Comparison of ENCODE assay signal across 1 cellular context in the genomic region with DNA sequence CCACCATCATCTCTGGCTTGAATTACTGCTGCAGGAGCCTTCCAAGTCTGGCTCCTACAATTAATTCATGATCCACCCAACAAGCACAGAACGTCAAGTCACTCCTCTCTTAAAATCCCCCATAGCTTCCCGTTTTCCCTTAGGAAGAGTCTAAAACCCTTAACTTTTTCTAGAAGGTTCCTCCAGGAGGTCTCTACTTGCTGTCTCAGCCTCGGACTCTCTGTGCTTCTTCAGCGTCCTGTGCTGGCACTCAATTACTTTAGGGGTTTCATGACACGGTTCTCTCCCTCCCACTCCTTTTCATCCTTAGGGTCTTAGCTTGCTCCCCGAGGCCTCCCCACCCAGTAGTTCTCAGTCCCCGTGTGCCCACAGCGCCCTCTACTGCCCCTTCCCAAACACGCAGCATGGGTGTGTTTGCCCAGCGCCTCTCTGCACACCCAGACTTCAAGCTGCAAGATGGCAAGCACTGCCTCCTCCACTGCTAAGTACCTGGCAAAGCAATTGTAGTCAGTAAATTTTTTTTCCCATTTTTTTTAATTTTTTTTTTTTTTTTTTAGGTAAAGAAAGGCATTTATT.
A peak's percentile ranks its signal among the peaks of the same experiment; 100 is the strongest.
TF ChIP-seq lines count a peak whose summit lies in the region.

No MANE protein-coding gene starts in this region.

TF ChIP-seq in HEK293, 187 proteins besides CTCF, POLR2A, EP300 and RAD21 (continued from another document and continues in another):
- TF ChIP-seq ZFP3 (tag by site-specific recombination; IDR thresholded peaks at IDR 0.05; ENCODE audit: low read depth) (no peak), ZNF404 (tag by site-specific recombination; IDR thresholded peaks at IDR 0.05) (no peak), ZNF555 (tag by site-specific recombination; conservative IDR thresholded peaks at IDR 0.05) (no peak), ZFP69B (tag by site-specific recombination; IDR thresholded peaks at IDR 0.05) (no peak), ZNF521 (tag by site-specific recombination; IDR thresholded peaks at IDR 0.05) (no peak), ZNF768 (tag by site-specific recombination; IDR thresholded peaks at IDR 0.05) (no peak), GLIS1 (tag by site-specific recombination; IDR thresholded peaks at IDR 0.05) (peak; percentile 20; the same call in 1 of the 2 replicates), ZNF394 (tag by site-specific recombination; IDR thresholded peaks at IDR 0.05; ENCODE audit: borderline replicate concordance) (no peak), KLF9 (tag by site-specific recombination; IDR thresholded peaks at IDR 0.05; ENCODE audit: low read depth) (peak; percentile 45; the same call in 1 of the 2 replicates), ZNF48 (tag by site-specific recombination; IDR thresholded peaks at IDR 0.05) (no peak), ZNF16 (tag by site-specific recombination; IDR thresholded peaks at IDR 0.05; ENCODE audit: low read depth) (no peak), ZNF664 (tag by site-specific recombination; IDR thresholded peaks at IDR 0.05) (no peak), PRDM10 (tag by site-specific recombination; IDR thresholded peaks at IDR 0.05) (no peak), KLF7 (tag by site-specific recombination; IDR thresholded peaks at IDR 0.05; ENCODE audit: borderline replicate concordance) (no peak; the same call in 1 of the 2 replicates), ZNF600 (tag by site-specific recombination; IDR thresholded peaks at IDR 0.05) (no peak), ZNF138 (tag by site-specific recombination; IDR thresholded peaks at IDR 0.05; ENCODE audit: borderline replicate concordance) (no peak), ZSCAN4 (tag by site-specific recombination; IDR thresholded peaks at IDR 0.05) (no peak), SCRT2 (tag by site-specific recombination; IDR thresholded peaks at IDR 0.05) (no peak), PRDM4 (tag by site-specific recombination; IDR thresholded peaks at IDR 0.05) (no peak), PRDM6 (tag by site-specific recombination; IDR thresholded peaks at IDR 0.05) (no peak), ZNF580 (tag by site-specific recombination; IDR thresholded peaks at IDR 0.05) (peak; percentile 72; the same call in 1 of the 2 replicates), ZNF133 (tag by site-specific recombination; IDR thresholded peaks at IDR 0.05) (no peak), WT1 (tag by site-specific recombination; IDR thresholded peaks at IDR 0.05) (no peak), ZNF214 (tag by site-specific recombination; IDR thresholded peaks at IDR 0.05; ENCODE audit: borderline replicate concordance) (no peak), ZNF701 (tag by site-specific recombination; IDR thresholded peaks at IDR 0.05) (no peak), ZFHX2 (tag by site-specific recombination; conservative IDR thresholded peaks at IDR 0.05) (0 out of 2 replicates have a peak, but pooled peaks have one; percentile 38), ZNF747 (tag by site-specific recombination; IDR thresholded peaks at IDR 0.05) (no peak), RBAK (tag by site-specific recombination; IDR thresholded peaks at IDR 0.05) (no peak), ZBTB8A (tag by site-specific recombination; IDR thresholded peaks at IDR 0.05) (no peak), ZNF175 (tag by site-specific recombination; IDR thresholded peaks at IDR 0.05) (no peak), REPIN1 (tag by site-specific recombination; IDR thresholded peaks at IDR 0.05; ENCODE audit: low read depth) (no peak), ZNF658 (tag by site-specific recombination; IDR thresholded peaks at IDR 0.05) (no peak)
- TF ChIP-seq, protein P1, sequence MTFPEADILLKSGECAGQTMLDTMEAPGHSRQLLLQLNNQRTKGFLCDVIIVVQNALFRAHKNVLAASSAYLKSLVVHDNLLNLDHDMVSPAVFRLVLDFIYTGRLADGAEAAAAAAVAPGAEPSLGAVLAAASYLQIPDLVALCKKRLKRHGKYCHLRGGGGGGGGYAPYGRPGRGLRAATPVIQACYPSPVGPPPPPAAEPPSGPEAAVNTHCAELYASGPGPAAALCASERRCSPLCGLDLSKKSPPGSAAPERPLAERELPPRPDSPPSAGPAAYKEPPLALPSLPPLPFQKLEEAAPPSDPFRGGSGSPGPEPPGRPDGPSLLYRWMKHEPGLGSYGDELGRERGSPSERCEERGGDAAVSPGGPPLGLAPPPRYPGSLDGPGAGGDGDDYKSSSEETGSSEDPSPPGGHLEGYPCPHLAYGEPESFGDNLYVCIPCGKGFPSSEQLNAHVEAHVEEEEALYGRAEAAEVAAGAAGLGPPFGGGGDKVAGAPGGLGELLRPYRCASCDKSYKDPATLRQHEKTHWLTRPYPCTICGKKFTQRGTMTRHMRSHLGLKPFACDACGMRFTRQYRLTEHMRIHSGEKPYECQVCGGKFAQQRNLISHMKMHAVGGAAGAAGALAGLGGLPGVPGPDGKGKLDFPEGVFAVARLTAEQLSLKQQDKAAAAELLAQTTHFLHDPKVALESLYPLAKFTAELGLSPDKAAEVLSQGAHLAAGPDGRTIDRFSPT (tag by site-specific recombination; IDR thresholded peaks at IDR 0.05), result no peak
- TF ChIP-seq, protein P2, sequence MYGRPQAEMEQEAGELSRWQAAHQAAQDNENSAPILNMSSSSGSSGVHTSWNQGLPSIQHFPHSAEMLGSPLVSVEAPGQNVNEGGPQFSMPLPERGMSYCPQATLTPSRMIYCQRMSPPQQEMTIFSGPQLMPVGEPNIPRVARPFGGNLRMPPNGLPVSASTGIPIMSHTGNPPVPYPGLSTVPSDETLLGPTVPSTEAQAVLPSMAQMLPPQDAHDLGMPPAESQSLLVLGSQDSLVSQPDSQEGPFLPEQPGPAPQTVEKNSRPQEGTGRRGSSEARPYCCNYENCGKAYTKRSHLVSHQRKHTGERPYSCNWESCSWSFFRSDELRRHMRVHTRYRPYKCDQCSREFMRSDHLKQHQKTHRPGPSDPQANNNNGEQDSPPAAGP (tag by site-specific recombination; IDR thresholded peaks at IDR 0.05), result no peak
- TF ChIP-seq, protein P3, sequence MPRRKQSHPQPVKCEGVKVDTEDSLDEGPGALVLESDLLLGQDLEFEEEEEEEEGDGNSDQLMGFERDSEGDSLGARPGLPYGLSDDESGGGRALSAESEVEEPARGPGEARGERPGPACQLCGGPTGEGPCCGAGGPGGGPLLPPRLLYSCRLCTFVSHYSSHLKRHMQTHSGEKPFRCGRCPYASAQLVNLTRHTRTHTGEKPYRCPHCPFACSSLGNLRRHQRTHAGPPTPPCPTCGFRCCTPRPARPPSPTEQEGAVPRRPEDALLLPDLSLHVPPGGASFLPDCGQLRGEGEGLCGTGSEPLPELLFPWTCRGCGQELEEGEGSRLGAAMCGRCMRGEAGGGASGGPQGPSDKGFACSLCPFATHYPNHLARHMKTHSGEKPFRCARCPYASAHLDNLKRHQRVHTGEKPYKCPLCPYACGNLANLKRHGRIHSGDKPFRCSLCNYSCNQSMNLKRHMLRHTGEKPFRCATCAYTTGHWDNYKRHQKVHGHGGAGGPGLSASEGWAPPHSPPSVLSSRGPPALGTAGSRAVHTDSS (tag by site-specific recombination; IDR thresholded peaks at IDR 0.05), result no peak
- TF ChIP-seq, protein P4, sequence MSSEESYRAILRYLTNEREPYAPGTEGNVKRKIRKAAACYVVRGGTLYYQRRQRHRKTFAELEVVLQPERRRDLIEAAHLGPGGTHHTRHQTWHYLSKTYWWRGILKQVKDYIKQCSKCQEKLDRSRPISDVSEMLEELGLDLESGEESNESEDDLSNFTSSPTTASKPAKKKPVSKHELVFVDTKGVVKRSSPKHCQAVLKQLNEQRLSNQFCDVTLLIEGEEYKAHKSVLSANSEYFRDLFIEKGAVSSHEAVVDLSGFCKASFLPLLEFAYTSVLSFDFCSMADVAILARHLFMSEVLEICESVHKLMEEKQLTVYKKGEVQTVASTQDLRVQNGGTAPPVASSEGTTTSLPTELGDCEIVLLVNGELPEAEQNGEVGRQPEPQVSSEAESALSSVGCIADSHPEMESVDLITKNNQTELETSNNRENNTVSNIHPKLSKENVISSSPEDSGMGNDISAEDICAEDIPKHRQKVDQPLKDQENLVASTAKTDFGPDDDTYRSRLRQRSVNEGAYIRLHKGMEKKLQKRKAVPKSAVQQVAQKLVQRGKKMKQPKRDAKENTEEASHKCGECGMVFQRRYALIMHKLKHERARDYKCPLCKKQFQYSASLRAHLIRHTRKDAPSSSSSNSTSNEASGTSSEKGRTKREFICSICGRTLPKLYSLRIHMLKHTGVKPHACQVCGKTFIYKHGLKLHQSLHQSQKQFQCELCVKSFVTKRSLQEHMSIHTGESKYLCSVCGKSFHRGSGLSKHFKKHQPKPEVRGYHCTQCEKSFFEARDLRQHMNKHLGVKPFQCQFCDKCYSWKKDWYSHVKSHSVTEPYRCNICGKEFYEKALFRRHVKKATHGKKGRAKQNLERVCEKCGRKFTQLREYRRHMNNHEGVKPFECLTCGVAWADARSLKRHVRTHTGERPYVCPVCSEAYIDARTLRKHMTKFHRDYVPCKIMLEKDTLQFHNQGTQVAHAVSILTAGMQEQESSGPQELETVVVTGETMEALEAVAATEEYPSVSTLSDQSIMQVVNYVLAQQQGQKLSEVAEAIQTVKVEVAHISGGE (tag by site-specific recombination; conservative IDR thresholded peaks at IDR 0.05; ENCODE audit: low read depth), result no peak
- TF ChIP-seq, protein P5, sequence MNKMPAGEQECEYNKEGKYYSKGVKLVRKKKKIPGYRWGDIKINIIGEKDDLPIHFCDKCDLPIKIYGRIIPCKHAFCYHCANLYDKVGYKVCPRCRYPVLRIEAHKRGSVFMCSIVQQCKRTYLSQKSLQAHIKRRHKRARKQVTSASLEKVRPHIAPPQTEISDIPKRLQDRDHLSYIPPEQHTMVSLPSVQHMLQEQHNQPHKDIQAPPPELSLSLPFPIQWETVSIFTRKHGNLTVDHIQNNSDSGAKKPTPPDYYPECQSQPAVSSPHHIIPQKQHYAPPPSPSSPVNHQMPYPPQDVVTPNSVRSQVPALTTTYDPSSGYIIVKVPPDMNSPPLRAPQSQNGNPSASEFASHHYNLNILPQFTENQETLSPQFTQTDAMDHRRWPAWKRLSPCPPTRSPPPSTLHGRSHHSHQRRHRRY (tag by site-specific recombination; IDR thresholded peaks at IDR 0.05), result no peak
